Comparison of ENCODE assay signal across 16 cellular contexts in the genomic region with DNA sequence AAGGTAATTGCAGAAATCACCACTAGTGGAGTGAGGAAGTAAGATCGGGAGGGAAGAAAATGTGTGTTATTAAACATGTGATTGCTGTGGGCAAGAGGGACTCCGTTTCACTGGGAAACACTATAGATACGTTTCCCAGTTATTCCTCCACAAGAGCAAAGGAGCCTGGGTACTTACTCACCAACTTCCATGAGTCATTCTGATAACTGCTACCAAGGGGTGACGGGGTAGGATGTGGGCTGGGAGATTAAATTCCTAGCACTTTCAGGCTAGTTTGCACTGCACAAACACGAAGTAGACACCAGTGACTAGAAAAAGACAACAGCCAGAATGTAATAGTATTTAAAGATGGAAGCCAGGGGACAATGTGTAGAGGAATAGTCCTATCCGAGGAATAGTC.
DNase-seq lines count a peak whose midpoint lies in the region; ATAC-seq, FAIRE-seq and TF ChIP-seq lines count a peak whose summit lies in the region.
"Had no signal": no experiment of that assay in that cellular context is flagged by ENCODE, and none has a peak within 500 bp of the region (broad histone marks: within the 10 kb centered on the region; RNA-seq: fewer than 3 reads in every experiment).

No MANE protein-coding gene starts in this region.

- TF ChIP-seq CTCF in lower lobe of right lung (IDR thresholded peaks at IDR 0.05), result no peak

- no peak for ATAC-seq in HG02642 (IDR thresholded peaks at IDR 0.05; ENCODE audit: poor library complexity, unreplicated experiment)
- no peak for ATAC-seq in HG02763 (IDR thresholded peaks at IDR 0.05; ENCODE audit: unreplicated experiment)
- ATAC-seq in lower lobe of right lung, result no peak
- ATAC-seq: pancreas had no signal

- intact Hi-C loops in lower lobe of right lung (cut with DNase I), result no loop called here

- H3K4me1 ChIP-seq in lower lobe of right lung, result no peaks in the 10 kb centered on the region
- H3K4me1 ChIP-seq: Caco-2, pancreas had no signal

- H3K9me3 ChIP-seq in lower lobe of right lung, result no peaks in the 10 kb centered on the region
- H3K9me3 ChIP-seq: Caco-2, pancreas had no signal

- FAIRE-seq in HTR-8/SVneo (lab: Jason Lieb, UNC), result no peak
- FAIRE-seq: pancreas, small intestine had no signal

- DNase-seq in Caki2 (ENCODE audit: low read depth) (peak; percentile 18), HTR-8/SVneo (ENCODE audit: insufficient read length, low spot score) (peak; percentile 19), astrocyte of the hippocampus (ENCODE audit: low read depth, low spot score) (peak; percentile 77), kidney tubule cell (ENCODE audit: low spot score) (peak; percentile 39), GM19240 (ENCODE audit: insufficient read length, low spot score) (no peak), lower lobe of right lung (no peak)
- DNase-seq: activated CD8-positive, alpha-beta memory T cell treated with anti-CD3 and anti-CD28 coated beads for 24 hours; Caco-2; dermis blood vessel endothelial cell; NCI-H187; NCI-H524; pancreas; small intestine; stimulated activated naive CD4-positive, alpha-beta T cell had no signal

- H3K27ac ChIP-seq in lower lobe of right lung, result no peak overlapping the region
- H3K27ac ChIP-seq: pancreas had no signal

- no peaks in the 10 kb centered on the region for H3K27me3 ChIP-seq in lower lobe of right lung (ENCODE audit: low read depth)
- H3K27me3 ChIP-seq: pancreas had no signal

- H3K36me3 ChIP-seq in lower lobe of right lung, result no peaks in the 10 kb centered on the region
- H3K36me3 ChIP-seq: pancreas had no signal

- no peak overlapping the region for H3K4me3 ChIP-seq in lower lobe of right lung
- H3K4me3 ChIP-seq: pancreas had no signal

- in situ Hi-C loops in Caki2 (cut with HindIII; ENCODE audit: low pct_unique_long_range_greater_than_20kb, low sequenced_read_pairs), result no loop called here

Comparison
In these comparisons a context has a peak if more than half of its experiments do, and no peak if none do; other contexts are left out.
1. DNase-seq: peak in Caki2 (single experiment), HTR-8/SVneo (single experiment), astrocyte of the hippocampus (single experiment) and kidney tubule cell (single experiment); none in GM19240 (single experiment) and lower lobe of right lung (single experiment).